Comparison of ENCODE assay signal across 11 cellular contexts in the genomic region with DNA sequence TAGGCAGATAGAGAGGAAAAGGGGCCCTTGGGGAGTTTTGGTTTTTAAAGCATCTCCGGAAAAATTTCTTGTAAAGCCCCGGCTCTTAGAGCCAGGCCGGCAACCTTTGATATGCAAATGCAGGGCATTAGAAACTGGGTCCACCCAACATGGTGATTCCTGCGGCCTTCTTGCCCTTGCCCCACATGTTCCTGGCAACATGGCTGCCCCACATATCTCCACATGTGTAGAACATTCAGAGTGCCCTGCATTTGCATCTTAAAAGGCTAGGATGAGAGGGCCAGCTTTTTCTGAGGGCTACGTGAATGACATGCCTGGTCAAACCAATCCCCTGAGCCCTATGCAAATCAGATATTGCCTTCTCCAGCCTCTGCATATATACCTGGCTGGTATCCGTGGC.
"Had no signal": no experiment of that assay in that cellular context is flagged by ENCODE, and none has a peak within 500 bp of the region (broad histone marks: within the 10 kb centered on the region; RNA-seq: fewer than 3 reads in every experiment).

No MANE protein-coding gene starts in this region.

- H3K27me3 ChIP-seq: colonic mucosa, heart left ventricle, sigmoid colon, stomach had no signal

- H3K4me3 Mint-ChIP-seq: naive thymus-derived CD4-positive, alpha-beta T cell; nephron progenitor cell; stimulated activated naive B cell treated with anti-CD40 and anti-IgM and Interleukin-4, amounts not matched to agents 10 μg/mL and 1 μg/mL and 100 μg/mL, for 72 hours had no signal

- FAIRE-seq: frontal cortex, islet of Langerhans had no signal

- H3K9me3 Mint-ChIP-seq: stimulated activated naive B cell treated with anti-CD40 and anti-IgM and Interleukin-4, amounts not matched to agents 10 μg/mL and 1 μg/mL and 100 μg/mL, for 72 hours had no signal

- H3K27ac ChIP-seq: colonic mucosa, heart left ventricle, sigmoid colon, skin epidermis, stomach had no signal

- DNase-seq: heart left ventricle; hippocampal formation; sigmoid colon; stimulated activated naive B cell treated with anti-CD40 and anti-IgM and Interleukin-4, amounts not matched to agents 10 μg/mL and 1 μg/mL and 100 μg/mL, for 72 hours had no signal

- H3K4me3 ChIP-seq: colonic mucosa, heart left ventricle, sigmoid colon, skin epidermis, stomach had no signal

- H3K27ac Mint-ChIP-seq: nephron progenitor cell; stimulated activated naive B cell treated with anti-CD40 and anti-IgM and Interleukin-4, amounts not matched to agents 10 μg/mL and 1 μg/mL and 100 μg/mL, for 72 hours had no signal

- H3K9me3 ChIP-seq: colonic mucosa, heart left ventricle, sigmoid colon, stomach had no signal

- H3K27me3 Mint-ChIP-seq: naive thymus-derived CD4-positive, alpha-beta T cell had no signal

- H3K36me3 Mint-ChIP-seq: naive thymus-derived CD4-positive, alpha-beta T cell; stimulated activated naive B cell treated with anti-CD40 and anti-IgM and Interleukin-4, amounts not matched to agents 10 μg/mL and 1 μg/mL and 100 μg/mL, for 72 hours had no signal

- H3K36me3 ChIP-seq: colonic mucosa, heart left ventricle, sigmoid colon, stomach had no signal

- ATAC-seq: naive thymus-derived CD4-positive, alpha-beta T cell had no signal
